In the genomic region with DNA sequence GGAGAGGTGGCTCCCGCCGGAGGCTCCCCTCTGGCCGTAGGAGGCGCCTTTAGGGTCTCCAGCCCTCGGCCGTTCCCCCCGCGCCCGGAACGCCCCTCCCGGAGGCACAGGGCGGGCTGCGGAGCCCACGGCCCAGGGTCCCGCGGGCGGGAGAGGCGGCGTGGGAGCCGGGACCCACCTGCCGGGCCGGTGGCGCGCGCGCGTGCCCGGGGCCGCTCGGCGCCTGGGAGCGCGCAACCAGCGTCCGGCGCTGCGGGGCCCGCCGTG, we compare ENCODE assay signal across 8 cellular contexts. TPM values are rescaled to one million over a fixed set of nuclear protein-coding genes. Genes with fewer than 3 reads are reported as not detected.
DNase-seq lines count a peak whose midpoint lies in the region; ATAC-seq and TF ChIP-seq lines count a peak whose summit lies in the region.

A gene with protein sequence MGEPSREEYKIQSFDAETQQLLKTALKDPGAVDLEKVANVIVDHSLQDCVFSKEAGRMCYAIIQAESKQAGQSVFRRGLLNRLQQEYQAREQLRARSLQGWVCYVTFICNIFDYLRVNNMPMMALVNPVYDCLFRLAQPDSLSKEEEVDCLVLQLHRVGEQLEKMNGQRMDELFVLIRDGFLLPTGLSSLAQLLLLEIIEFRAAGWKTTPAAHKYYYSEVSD (minus strand): TSS at position 266 of the 267 bp plus-strand sequence. CDS start 1,036 bp downstream, outside the sequence.

- TF ChIP-seq RAD21 in HCT116 (IDR thresholded peaks at IDR 0.05; ENCODE audit: low read depth) = no peak

- H3K4me2 ChIP-seq in HCT116 (ENCODE audit: low read length) (peak within 1 kb of the TSS; percentile 97), skeletal muscle satellite cell (ENCODE audit: low read length) (peak within 1 kb of the TSS; percentile 97)

- peak within 1 kb of the TSS; percentile 86 for H3K4me3 ChIP-seq in ACC112 (ENCODE audit: low read depth, low read length)
- H3K4me3 ChIP-seq in HCT116 (replicated peaks in 1 of 2; ENCODE audit: low read depth in 1 of 2, low read length in 2 of 2) = peak within 1 kb of the TSS; percentile 90 to 98
- H3K4me3 ChIP-seq in right atrium auricular region = peak within 1 kb of the TSS; percentile 89 to 98
- peak within 1 kb of the TSS; percentile 84 for H3K4me3 ChIP-seq in skeletal muscle satellite cell (ENCODE audit: low read length)

- peaks cover 24% of the 10 kb centered on the region for H3K4me1 ChIP-seq in ACC112 (ENCODE audit: control insufficient read depth, insufficient read depth, low read length, unreplicated experiment)
- H3K4me1 ChIP-seq in HCT116 (ENCODE audit: control insufficient read depth in 1 of 2, insufficient read depth in 2 of 2, low read length in 2 of 2) = peaks cover 16 to 45% of the 10 kb centered on the region in 2 experiments
- H3K4me1 ChIP-seq in right atrium auricular region = peaks cover 0 to 30% of the 10 kb centered on the region in 2 donors
- peaks cover 38% of the 10 kb centered on the region for H3K4me1 ChIP-seq in skeletal muscle satellite cell (ENCODE audit: control insufficient read depth, insufficient read depth, low read length)

- TF ChIP-seq CTCF in HCT116 (IDR thresholded peaks at IDR 0.05 in 2 of 3, conservative IDR thresholded peaks at IDR 0.05 in 1 of 3; ENCODE audit: borderline replicate concordance in 1 of 3, insufficient read depth in 1 of 3, low read depth in 2 of 3, low read length in 2 of 3) = no peak
- no peak for TF ChIP-seq CTCF in right atrium auricular region (IDR thresholded peaks at IDR 0.05)

- RAD21 ChIA-PET in HCT116 (lab: Charles Lee; ENCODE audit: low non-redundant PET in 1 of 2, low total read pairs in 2 of 2, uncharacterized antibody in 2 of 2, unreplicated experiment in 2 of 2) = interaction anchor here (1.0 to 1.8 kb wide), 4 partner anchors 9 to 141 kb away, joined by 3 to 6 read pairs (median 5); a partner anchor contains a TSS

- BruUV-seq in HCT116 (replicated peaks; lab: Mats Ljungman, UMichigan) = no TSS peak

- peak within 1 kb of the TSS; percentile 89 for H3K27ac Mint-ChIP-seq in activated naive CD8-positive, alpha-beta T cell treated with anti-CD3 and anti-CD28 coated beads for 36 hours

- H3K9me3 Mint-ChIP-seq in activated naive CD8-positive, alpha-beta T cell treated with anti-CD3 and anti-CD28 coated beads for 36 hours = no peaks in the 10 kb centered on the region

- H3K36me3 ChIP-seq in ACC112 (ENCODE audit: insufficient read depth, low read length) (peaks cover 5% of the 10 kb centered on the region; the same call in 1 of the 2 replicates), HCT116 (ENCODE audit: control insufficient read depth in 1 of 2, insufficient read depth in 2 of 2, low read length in 2 of 2) (peaks cover 2 to 37% of the 10 kb centered on the region in 2 experiments; a peak in 2 of 4 replicates), right atrium auricular region (peaks cover 15% of the 10 kb centered on the region), skeletal muscle satellite cell (ENCODE audit: insufficient read depth, low read length) (peaks cover 12% of the 10 kb centered on the region)

- no peaks in the 10 kb centered on the region for H3K9me3 ChIP-seq in HCT116 (ENCODE audit: control insufficient read depth in 1 of 2, insufficient read depth in 1 of 2, low read depth in 1 of 2, low read length in 2 of 2)
- H3K9me3 ChIP-seq in right atrium auricular region = no peaks in the 10 kb centered on the region
- no peaks in the 10 kb centered on the region for H3K9me3 ChIP-seq in skeletal muscle satellite cell (replicated peaks; ENCODE audit: low read length)

- POLR2A ChIA-PET in HCT116 (lab: Charles Lee) = interaction anchor here (0.6 to 2.4 kb wide), 15 partner anchors 9 to 509 kb away, joined by 3 to 40 read pairs (median 4); a partner anchor contains a TSS

- H3K36me3 Mint-ChIP-seq in activated naive CD8-positive, alpha-beta T cell treated with anti-CD3 and anti-CD28 coated beads for 36 hours = peaks cover 30% of the 10 kb centered on the region

- H3K27ac ChIP-seq in ACC112 (ENCODE audit: low read depth, low read length) (peak within 1 kb of the TSS; percentile 30; the same call in 1 of the 2 replicates), HCT116 (ENCODE audit: low read depth, low read length) (peak within 1 kb of the TSS; percentile 94), right atrium auricular region (peak within 1 kb of the TSS; percentile 93 to 99)

- no peak for DNase-seq in HCT116 (ENCODE audit: low read depth, low spot score)
- no peak for DNase-seq in activated naive CD8-positive, alpha-beta T cell treated with anti-CD3 and anti-CD28 coated beads for 36 hours
- DNase-seq in right atrium auricular region (ENCODE audit: low spot score) = no peak
- DNase-seq in NCI-H1436 treated with DMSO at 0.1 percent for 48 hours (lab: John Stamatoyannopoulos, UW) = no peak
- no peak for DNase-seq in NCI-H510A (lab: John Stamatoyannopoulos, UW)
- DNase-seq in DMS114 treated with DMSO at 0.1 percent for 48 hours (lab: John Stamatoyannopoulos, UW; ENCODE audit: unreplicated experiment) = no peak

- H2AFZ ChIP-seq in ACC112 (ENCODE audit: low read length, unreplicated experiment) (peak within 1 kb of the TSS; percentile 92), HCT116 (ENCODE audit: low read depth, low read length, poor library complexity, severe bottlenecking) (no peak within 1 kb of the TSS)

- CTCF ChIA-PET in HCT116 (lab: Charles Lee) = interaction anchor here (0.6 to 4.2 kb wide), 31 partner anchors 10 to 398 kb away, joined by 3 to 51 read pairs (median 4); a partner anchor contains a TSS

- no peaks in the 10 kb centered on the region for H3K27me3 Mint-ChIP-seq in activated naive CD8-positive, alpha-beta T cell treated with anti-CD3 and anti-CD28 coated beads for 36 hours

- intact Hi-C loops in HCT116 (cut with micrococcal nuclease) = loop anchor here (2.0 to 5.0 kb wide), 3 partner anchors 134 to 246 kb away; a partner anchor contains a TSS

- H3K79me2 ChIP-seq in ACC112 (ENCODE audit: control insufficient read depth, insufficient read depth, low read length, unreplicated experiment) (no peaks in the 10 kb centered on the region), HCT116 (ENCODE audit: insufficient read depth, low read length) (peaks cover 9% of the 10 kb centered on the region; the same call in 1 of the 2 replicates)

- H3K4me1 Mint-ChIP-seq in activated naive CD8-positive, alpha-beta T cell treated with anti-CD3 and anti-CD28 coated beads for 36 hours = peaks cover 37% of the 10 kb centered on the region

- peak within 1 kb of the TSS; percentile 90 for H3K4me3 Mint-ChIP-seq in activated naive CD8-positive, alpha-beta T cell treated with anti-CD3 and anti-CD28 coated beads for 36 hours

- no peaks in the 10 kb centered on the region for H3K9me2 ChIP-seq in HCT116 (ENCODE audit: insufficient read depth)

- H3K27me3 ChIP-seq in ACC112 (ENCODE audit: insufficient read depth, low read length) = no peaks in the 10 kb centered on the region
- H3K27me3 ChIP-seq in HCT116 (ENCODE audit: insufficient read depth, low read length) = no peaks in the 10 kb centered on the region
- no peaks in the 10 kb centered on the region for H3K27me3 ChIP-seq in right atrium auricular region
- no peaks in the 10 kb centered on the region for H3K27me3 ChIP-seq in skeletal muscle satellite cell (ENCODE audit: control insufficient read depth, insufficient read depth, low read length)

- H4K20me1 ChIP-seq in HCT116 (ENCODE audit: insufficient read depth) = no peaks in the 10 kb centered on the region

- H3K9ac ChIP-seq in HCT116 (ENCODE audit: low read length) = peak within 1 kb of the TSS; percentile 97
- peak within 1 kb of the TSS; percentile 88 for H3K9ac ChIP-seq in skeletal muscle satellite cell (ENCODE audit: low read depth, low read length)

- ATAC-seq in HCT116 = no peak

- no peak for TF ChIP-seq POLR2A in HCT116 (IDR thresholded peaks at IDR 0.05; ENCODE audit: borderline replicate concordance, extremely low read depth, insufficient read depth, insufficient read length)

TF ChIP-seq in HCT116, 20 proteins besides CTCF, POLR2A, EP300 and RAD21 (continues in another document):
- TF ChIP-seq, protein P1, sequence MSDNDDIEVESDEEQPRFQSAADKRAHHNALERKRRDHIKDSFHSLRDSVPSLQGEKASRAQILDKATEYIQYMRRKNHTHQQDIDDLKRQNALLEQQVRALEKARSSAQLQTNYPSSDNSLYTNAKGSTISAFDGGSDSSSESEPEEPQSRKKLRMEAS (IDR thresholded peaks at IDR 0.05) = no peak
- TF ChIP-seq, protein P2, sequence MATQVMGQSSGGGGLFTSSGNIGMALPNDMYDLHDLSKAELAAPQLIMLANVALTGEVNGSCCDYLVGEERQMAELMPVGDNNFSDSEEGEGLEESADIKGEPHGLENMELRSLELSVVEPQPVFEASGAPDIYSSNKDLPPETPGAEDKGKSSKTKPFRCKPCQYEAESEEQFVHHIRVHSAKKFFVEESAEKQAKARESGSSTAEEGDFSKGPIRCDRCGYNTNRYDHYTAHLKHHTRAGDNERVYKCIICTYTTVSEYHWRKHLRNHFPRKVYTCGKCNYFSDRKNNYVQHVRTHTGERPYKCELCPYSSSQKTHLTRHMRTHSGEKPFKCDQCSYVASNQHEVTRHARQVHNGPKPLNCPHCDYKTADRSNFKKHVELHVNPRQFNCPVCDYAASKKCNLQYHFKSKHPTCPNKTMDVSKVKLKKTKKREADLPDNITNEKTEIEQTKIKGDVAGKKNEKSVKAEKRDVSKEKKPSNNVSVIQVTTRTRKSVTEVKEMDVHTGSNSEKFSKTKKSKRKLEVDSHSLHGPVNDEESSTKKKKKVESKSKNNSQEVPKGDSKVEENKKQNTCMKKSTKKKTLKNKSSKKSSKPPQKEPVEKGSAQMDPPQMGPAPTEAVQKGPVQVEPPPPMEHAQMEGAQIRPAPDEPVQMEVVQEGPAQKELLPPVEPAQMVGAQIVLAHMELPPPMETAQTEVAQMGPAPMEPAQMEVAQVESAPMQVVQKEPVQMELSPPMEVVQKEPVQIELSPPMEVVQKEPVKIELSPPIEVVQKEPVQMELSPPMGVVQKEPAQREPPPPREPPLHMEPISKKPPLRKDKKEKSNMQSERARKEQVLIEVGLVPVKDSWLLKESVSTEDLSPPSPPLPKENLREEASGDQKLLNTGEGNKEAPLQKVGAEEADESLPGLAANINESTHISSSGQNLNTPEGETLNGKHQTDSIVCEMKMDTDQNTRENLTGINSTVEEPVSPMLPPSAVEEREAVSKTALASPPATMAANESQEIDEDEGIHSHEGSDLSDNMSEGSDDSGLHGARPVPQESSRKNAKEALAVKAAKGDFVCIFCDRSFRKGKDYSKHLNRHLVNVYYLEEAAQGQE (IDR thresholded peaks at IDR 0.05; ENCODE audit: low read depth) = no peak
- TF ChIP-seq CBX3 (IDR thresholded peaks at IDR 0.05; ENCODE audit: low read depth) = no peak
- no peak for TF ChIP-seq EGR1 (IDR thresholded peaks at IDR 0.05; ENCODE audit: low read depth)

RNA-seq across cellular contexts. Expression of the gene that starts here (rescaled TPM):
- total RNA-seq in HCT116 (2021; ENCODE audit: unreplicated experiment) (35.2 TPM), right atrium auricular region (10 to 100 TPM; 18.0 to 24.9 TPM)
- 50.2 and 52.7 TPM in 2 replicates for polyA plus RNA-seq in HCT116 (2012)
- 10 to 100 TPM; 35.3 to 38.1 TPM for total RNA-seq in activated naive CD8-positive, alpha-beta T cell treated with anti-CD3 and anti-CD28 coated beads for 36 hours
- total RNA-seq in skeletal muscle satellite cell (2012; rRNA removed) = 3.1 and 5.1 TPM in 2 replicates

Comparison
In these comparisons a context has a peak if more than half of its experiments do, and no peak if none do; other contexts are left out.
1. H3K27ac ChIP-seq: peak in every context shown above with its lines; median percentile 96 in right atrium auricular region; 94 in HCT116; 30 in ACC112.